Comparison of ENCODE assay signal across 8 cellular contexts in genomic region chr3:74269689-74270088, GRCh38.
"Had no signal": no experiment of that assay in that cellular context is flagged by ENCODE, and none has a peak within 500 bp of the region (broad histone marks: within the 10 kb centered on the region; RNA-seq: fewer than 3 reads in every experiment).

No MANE protein-coding gene starts in this region.

- H3K36me3 Mint-ChIP-seq: IgD-negative memory B cell had no signal

- FAIRE-seq: HTR-8/SVneo, K562 had no signal

- H3K4me3 ChIP-seq: K562 had no signal

- H3K4me2 ChIP-seq: KMS-11 had no signal

- ATAC-seq: K562 had no signal

- H3K9ac ChIP-seq: KMS-11 had no signal

- H3K4me3 Mint-ChIP-seq: IgD-negative memory B cell had no signal

- DNase-seq: IMR-90, KBM-7, KG1 had no signal

- H3K4me1 Mint-ChIP-seq: IgD-negative memory B cell had no signal

- H3K27ac ChIP-seq: HL-60, KMS-11 had no signal

- H3K27me3 Mint-ChIP-seq: IgD-negative memory B cell had no signal

- H3K27ac Mint-ChIP-seq: IgD-negative memory B cell had no signal
